Comparison of ENCODE assay signal across 9 cellular contexts in the genomic region with DNA sequence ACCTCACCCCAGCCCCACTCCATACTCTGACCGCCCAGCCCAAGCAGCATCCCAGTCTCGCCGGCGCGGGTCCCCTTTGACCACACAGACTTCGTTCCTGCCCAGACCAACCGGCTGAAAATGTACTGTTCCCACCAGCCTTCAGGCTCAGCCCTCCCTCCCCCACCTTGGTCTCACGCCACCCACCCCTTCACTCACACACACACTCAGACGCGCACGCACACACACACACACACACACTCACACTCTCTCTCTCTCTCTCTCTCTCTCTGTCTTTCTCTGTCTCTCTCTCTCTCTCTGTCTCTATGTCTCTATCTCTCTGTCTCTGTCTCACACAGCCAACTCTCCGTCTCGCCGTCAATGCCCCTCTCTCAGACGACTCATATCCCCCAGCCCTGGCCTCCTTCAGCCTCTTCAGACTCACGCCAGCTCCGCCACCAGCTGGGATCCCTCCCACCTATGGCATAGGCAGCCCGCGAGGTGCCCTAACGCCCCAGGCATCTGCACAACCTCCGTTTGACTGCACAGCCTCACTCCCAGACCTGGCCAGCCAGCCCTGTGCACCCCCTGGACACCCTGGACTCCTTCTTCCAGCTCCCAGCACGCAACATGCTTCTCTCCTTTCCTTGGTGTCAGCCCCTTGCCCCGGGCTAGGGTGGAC. TPM values are rescaled to one million over a fixed set of nuclear protein-coding genes. Genes with fewer than 3 reads are reported as not detected.
A peak's percentile ranks its signal among the peaks of the same experiment; 100 is the strongest.
DNase-seq lines count a peak whose midpoint lies in the region; ATAC-seq and TF ChIP-seq lines count a peak whose summit lies in the region.
"Not testable (repeated sequence)": the region's sequence is repeated elsewhere in the genome, so short reads cannot be mapped to it uniquely, and the experiment has no call there.
"Had no signal": no experiment of that assay in that cellular context is flagged by ENCODE, and none has a peak within 500 bp of the region (broad histone marks: within the 10 kb centered on the region; RNA-seq: fewer than 3 reads in every experiment).

No MANE protein-coding gene starts in this region.

- not testable (repeated sequence) for H3K27ac ChIP-seq in gastroesophageal sphincter

- peak; percentile 1 for DNase-seq in H4 (ENCODE audit: low spot score)
- peak; percentile 58 for DNase-seq in activated CD8-positive, alpha-beta memory T cell treated with anti-CD3 and anti-CD28 coated beads, Interleukin-2, amount 50 U/mL, for 48 hours
- peak; percentile 63 for DNase-seq in natural killer cell treated with Interleukin-12 subunit alpha and Interleukin-12 subunit beta and Interleukin-15 and Interleukin-18, amount 100 ng/mL, for 72 hours (ENCODE audit: low spot score)
- DNase-seq in sciatic nerve (ENCODE audit: low spot score) = not testable (repeated sequence)
- peak; percentile 26 to 59 for DNase-seq in stimulated activated naive CD8-positive, alpha-beta T cell treated with anti-CD3 and anti-CD28 coated beads, Interleukin-15, amount 100 ng/mL, for 72 hours

- WGBS in gastroesophageal sphincter (ENCODE audit: low coverage in 1 of 2), 2 donors = 74% methylated on average over 8 of the region's 23 CpGs; no CpG with 5 or more reads in 1 of the 2 donors

- H3K36me3 ChIP-seq in gastroesophageal sphincter = not testable (repeated sequence)

- H3K36me3 Mint-ChIP-seq in natural killer cell treated with Interleukin-12 subunit alpha and Interleukin-12 subunit beta and Interleukin-15 and Interleukin-18, amount 100 ng/mL, for 72 hours = not testable (repeated sequence)

- not testable (repeated sequence) for H3K27me3 ChIP-seq in gastroesophageal sphincter

- not testable (repeated sequence) for TF ChIP-seq CTCF in gastroesophageal sphincter (IDR thresholded peaks at IDR 0.05)

- TF ChIP-seq POLR2A in gastroesophageal sphincter (IDR thresholded peaks at IDR 0.05) = not testable (repeated sequence)

- not testable (repeated sequence) for H3K9me3 ChIP-seq in gastroesophageal sphincter

- not testable (repeated sequence) for TF ChIP-seq EP300 in gastroesophageal sphincter (IDR thresholded peaks at IDR 0.05)

- ATAC-seq in gastroesophageal sphincter (peak; percentile 6), sciatic nerve (peak; percentile 27)
- not testable (repeated sequence) for ATAC-seq in natural killer cell treated with Interleukin-12 subunit alpha and Interleukin-12 subunit beta and Interleukin-15 and Interleukin-18, amount 100 ng/mL, for 72 hours; stimulated activated naive CD8-positive, alpha-beta T cell treated with anti-CD3 and anti-CD28 coated beads, Interleukin-15, amount 100 ng/mL, for 72 hours

- H3K27ac Mint-ChIP-seq in natural killer cell treated with Interleukin-12 subunit alpha and Interleukin-12 subunit beta and Interleukin-15 and Interleukin-18, amount 100 ng/mL, for 72 hours; stimulated activated naive CD8-positive, alpha-beta T cell treated with anti-CD3 and anti-CD28 coated beads, Interleukin-15, amount 100 ng/mL, for 72 hours: not testable (repeated sequence)

- not testable (repeated sequence) for H3K4me1 ChIP-seq in gastroesophageal sphincter

- not testable (repeated sequence) for H3K4me1 Mint-ChIP-seq in natural killer cell treated with Interleukin-12 subunit alpha and Interleukin-12 subunit beta and Interleukin-15 and Interleukin-18, amount 100 ng/mL, for 72 hours (ENCODE audit: low read depth in 2 of 2); stimulated activated naive CD8-positive, alpha-beta T cell treated with anti-CD3 and anti-CD28 coated beads, Interleukin-15, amount 100 ng/mL, for 72 hours

- not testable (repeated sequence) for H3K27me3 Mint-ChIP-seq in natural killer cell treated with Interleukin-12 subunit alpha and Interleukin-12 subunit beta and Interleukin-15 and Interleukin-18, amount 100 ng/mL, for 72 hours; stimulated activated naive CD8-positive, alpha-beta T cell treated with anti-CD3 and anti-CD28 coated beads, Interleukin-15, amount 100 ng/mL, for 72 hours

- H3K4me3 ChIP-seq in gastroesophageal sphincter = not testable (repeated sequence)

- not testable (repeated sequence) for H3K9me3 Mint-ChIP-seq in natural killer cell treated with Interleukin-12 subunit alpha and Interleukin-12 subunit beta and Interleukin-15 and Interleukin-18, amount 100 ng/mL, for 72 hours; stimulated activated naive CD8-positive, alpha-beta T cell treated with anti-CD3 and anti-CD28 coated beads, Interleukin-15, amount 100 ng/mL, for 72 hours

- intact Hi-C loops in sciatic nerve (cut with DNase I) = not testable (repeated sequence)

- not testable (repeated sequence) for H3K4me3 Mint-ChIP-seq in natural killer cell treated with Interleukin-12 subunit alpha and Interleukin-12 subunit beta and Interleukin-15 and Interleukin-18, amount 100 ng/mL, for 72 hours; stimulated activated naive CD8-positive, alpha-beta T cell treated with anti-CD3 and anti-CD28 coated beads, Interleukin-15, amount 100 ng/mL, for 72 hours

RNA-seq across cellular contexts. Expression of a gene that starts 46.1 kb away (rescaled TPM):
- total RNA-seq in H4 (2014; rRNA removed; shearing (Covaris generic)) = 10.1 and 11.0 TPM in 2 replicates
- total RNA-seq in gastroesophageal sphincter (10 to 100 TPM; 16.3 to 74.1 (median 40.1) TPM), sciatic nerve (100 TPM)
- 1 to 10 TPM in 1 of 2 donors, under 1 TPM in 1; 0.86 to 1.5 TPM for total RNA-seq in natural killer cell treated with Interleukin-12 subunit alpha and Interleukin-12 subunit beta and Interleukin-15 and Interleukin-18, amount 100 ng/mL, for 72 hours
- total RNA-seq: Caco-2; CD4-positive, CD25-positive, alpha-beta regulatory T cell; H7 had no signal
